In genomic region chr5:137642091-137642490, GRCh38 we compare ENCODE assay signal across 36 cellular contexts.
"Had no signal": no experiment of that assay in that cellular context is flagged by ENCODE, and none has a peak within 500 bp of the region (broad histone marks: within the 10 kb centered on the region; RNA-seq: fewer than 3 reads in every experiment).

No MANE protein-coding gene starts in this region.

- H3K4me1 Mint-ChIP-seq: activated B cell treated with CpG ODN at 0.5 μM for 24 hours; activated CD8-positive, alpha-beta memory T cell treated with anti-CD3 and anti-CD28 coated beads, Interleukin-2, amount 10 ng/mL, durations not matched to agents 7 days and 5 days; activated naive CD4-positive, alpha-beta T cell treated with anti-CD3 and anti-CD28 coated beads, Interleukin-2, amount 50 U/mL, for 24 hours; activated naive CD8-positive, alpha-beta T cell treated with anti-CD3 and anti-CD28 coated beads for 36 hours; activated naive CD8-positive, alpha-beta T cell treated with anti-CD3 and anti-CD28 coated beads, Interleukin-2, amount 50 U/mL, for 24 hours; central memory CD8-positive, alpha-beta T cell had no signal

- H3K9me3 ChIP-seq: adrenal gland, ascending aorta had no signal

- H3K4me3 ChIP-seq: adrenal gland, ascending aorta, coronary artery, dorsolateral prefrontal cortex had no signal

- H3K27ac ChIP-seq: adrenal gland, ascending aorta, brain microvascular endothelial cell, coronary artery, epithelial cell of prostate, WERI-Rb-1 had no signal

- H3K27me3 Mint-ChIP-seq: activated B cell treated with CpG ODN at 0.5 μM for 24 hours; activated CD8-positive, alpha-beta memory T cell treated with anti-CD3 and anti-CD28 coated beads, Interleukin-2, amount 10 ng/mL, durations not matched to agents 7 days and 5 days; activated naive CD4-positive, alpha-beta T cell treated with anti-CD3 and anti-CD28 coated beads, Interleukin-2, amount 50 U/mL, for 24 hours; activated naive CD8-positive, alpha-beta T cell treated with anti-CD3 and anti-CD28 coated beads for 36 hours; activated naive CD8-positive, alpha-beta T cell treated with anti-CD3 and anti-CD28 coated beads, Interleukin-2, amount 50 U/mL, for 24 hours; central memory CD8-positive, alpha-beta T cell; dendritic cell treated with granulocyte-macrophage colony-stimulating factor and Interleukin-4, amounts not matched to agents 40 ng/mL and 50 ng/mL, for 4 days; T-helper 17 cell had no signal

- H3K4me3 Mint-ChIP-seq: activated B cell treated with CpG ODN at 0.5 μM for 24 hours; activated CD8-positive, alpha-beta memory T cell treated with anti-CD3 and anti-CD28 coated beads, Interleukin-2, amount 10 ng/mL, durations not matched to agents 7 days and 5 days; activated CD8-positive, alpha-beta T cell treated with anti-CD3 and anti-CD28 coated beads, Interleukin-2, amount 10 ng/mL, durations not matched to agents 7 days and 5 days; activated naive CD4-positive, alpha-beta T cell treated with anti-CD3 and anti-CD28 coated beads for 36 hours; activated naive CD4-positive, alpha-beta T cell treated with anti-CD3 and anti-CD28 coated beads, Interleukin-2, amount 50 U/mL, for 24 hours; activated naive CD8-positive, alpha-beta T cell treated with anti-CD3 and anti-CD28 coated beads for 36 hours; activated naive CD8-positive, alpha-beta T cell treated with anti-CD3 and anti-CD28 coated beads, Interleukin-2, amount 50 U/mL, for 24 hours; activated T-helper 1 cell treated with anti-CD3 and anti-CD28 coated beads, Interleukin-12 subunit alpha, Interleukin-12 subunit beta, Interleukin-2, Interleukin-4 antibody, amounts not matched to agents 30 ng/mL and 10 ng/mL and 1 ng/mL, durations not matched to agents 14 hours and 24 hours and 36 hours; central memory CD8-positive, alpha-beta T cell; dendritic cell treated with granulocyte-macrophage colony-stimulating factor and Interleukin-4, amounts not matched to agents 40 ng/mL and 50 ng/mL, for 4 days; endodermal cell; T-helper 17 cell; T-helper 2 cell treated with Interferon-gamma antibody and Interleukin-4, amounts not matched to agents 5 μg/mL and 100 μg/mL, for 36 hours had no signal

- ATAC-seq: activated CD4-positive, CD25-positive, alpha-beta regulatory T cell treated with anti-CD3 and anti-CD28 coated beads, Interleukin-2, amount 50 U/mL, for 24 hours; activated CD8-positive, alpha-beta memory T cell treated with anti-CD3 and anti-CD28 coated beads, Interleukin-2, amount 10 ng/mL, durations not matched to agents 7 days and 5 days; activated CD8-positive, alpha-beta T cell treated with anti-CD3 and anti-CD28 coated beads, Interleukin-2, amount 10 ng/mL, durations not matched to agents 7 days and 5 days; activated naive CD8-positive, alpha-beta T cell treated with anti-CD3 and anti-CD28 coated beads, Interleukin-2, amount 50 U/mL, for 24 hours; T-helper 17 cell had no signal

- H3K27ac Mint-ChIP-seq: activated B cell treated with CpG ODN at 0.5 μM for 24 hours; activated CD8-positive, alpha-beta memory T cell treated with anti-CD3 and anti-CD28 coated beads, Interleukin-2, amount 10 ng/mL, durations not matched to agents 7 days and 5 days; activated CD8-positive, alpha-beta T cell treated with anti-CD3 and anti-CD28 coated beads, Interleukin-2, amount 10 ng/mL, durations not matched to agents 7 days and 5 days; activated naive CD4-positive, alpha-beta T cell treated with anti-CD3 and anti-CD28 coated beads for 36 hours; activated naive CD4-positive, alpha-beta T cell treated with anti-CD3 and anti-CD28 coated beads, Interleukin-2, amount 50 U/mL, for 24 hours; activated naive CD8-positive, alpha-beta T cell treated with anti-CD3 and anti-CD28 coated beads for 36 hours; activated naive CD8-positive, alpha-beta T cell treated with anti-CD3 and anti-CD28 coated beads, Interleukin-2, amount 50 U/mL, for 24 hours; activated T-helper 1 cell treated with anti-CD3 and anti-CD28 coated beads, Interleukin-12 subunit alpha, Interleukin-12 subunit beta, Interleukin-2, Interleukin-4 antibody, amounts not matched to agents 30 ng/mL and 10 ng/mL and 1 ng/mL, durations not matched to agents 14 hours and 24 hours and 36 hours; activated T-helper 2 cell treated with anti-CD3 and anti-CD28 coated beads, Interferon-gamma antibody, Interleukin-2, Interleukin-4, amounts not matched to agents 10 μg/mL and 5 μg/mL and 100 μg/mL, durations not matched to agents 14 hours and 24 hours and 36 hours; dendritic cell treated with granulocyte-macrophage colony-stimulating factor and Interleukin-4, amounts not matched to agents 40 ng/mL and 50 ng/mL, for 4 days; T-helper 17 cell; T-helper 2 cell treated with Interferon-gamma antibody and Interleukin-4, amounts not matched to agents 5 μg/mL and 100 μg/mL, for 36 hours had no signal

- H3K4me1 ChIP-seq: adrenal gland, ascending aorta had no signal

- H3K36me3 Mint-ChIP-seq: activated CD8-positive, alpha-beta memory T cell treated with anti-CD3 and anti-CD28 coated beads, Interleukin-2, amount 10 ng/mL, durations not matched to agents 7 days and 5 days had no signal

- DNase-seq: activated B cell treated with CpG ODN at 0.5 μM for 24 hours; activated CD4-positive, alpha-beta T cell treated with anti-CD3 and anti-CD28 coated beads for 48 hours; activated CD4-positive, alpha-beta T cell treated with anti-CD3 and anti-CD28 coated beads, Interleukin-2, amount 50 U/mL, for 1 hour; activated CD4-positive, alpha-beta T cell treated with anti-CD3 and anti-CD28 coated beads, Interleukin-2, amount 50 U/mL, for 48 hours; activated CD8-positive, alpha-beta memory T cell treated with anti-CD3 and anti-CD28 coated beads, Interleukin-2, amount 10 ng/mL, durations not matched to agents 7 days and 5 days; activated CD8-positive, alpha-beta memory T cell treated with anti-CD3 and anti-CD28 coated beads, Interleukin-2, amount 50 U/mL, for 4 hours; activated effector memory CD4-positive, alpha-beta T cell treated with anti-CD3 and anti-CD28 coated beads, Interleukin-2, amount 50 U/mL, for 16 hours; activated naive CD4-positive, alpha-beta T cell treated with anti-CD3 and anti-CD28 coated beads for 36 hours; activated naive CD8-positive, alpha-beta T cell treated with anti-CD3 and anti-CD28 coated beads for 36 hours; activated naive CD8-positive, alpha-beta T cell treated with anti-CD3 and anti-CD28 coated beads, Interleukin-2, amount 50 U/mL, for 24 hours; activated T-cell treated with anti-CD3 and anti-CD28 coated beads, Interleukin-2, amount 50 U/mL, for 1 hour; activated T-cell treated with anti-CD3 and anti-CD28 coated beads, Interleukin-2, amount 50 U/mL, for 48 hours; adrenal gland; amygdala; brain microvascular endothelial cell; effector memory CD4-positive, alpha-beta T cell; endodermal cell; foreskin fibroblast; T-helper 1 cell; T-helper 17 cell; T1000; WERI-Rb-1 had no signal

- H3K9me3 Mint-ChIP-seq: activated naive CD4-positive, alpha-beta T cell treated with anti-CD3 and anti-CD28 coated beads, Interleukin-2, amount 50 U/mL, for 24 hours; activated naive CD8-positive, alpha-beta T cell treated with anti-CD3 and anti-CD28 coated beads, Interleukin-2, amount 50 U/mL, for 24 hours; activated T-helper 1 cell treated with anti-CD3 and anti-CD28 coated beads, Interleukin-12 subunit alpha, Interleukin-12 subunit beta, Interleukin-2, Interleukin-4 antibody, amounts not matched to agents 30 ng/mL and 10 ng/mL and 1 ng/mL, durations not matched to agents 14 hours and 24 hours and 36 hours; activated T-helper 2 cell treated with anti-CD3 and anti-CD28 coated beads, Interferon-gamma antibody, Interleukin-2, Interleukin-4, amounts not matched to agents 10 μg/mL and 5 μg/mL and 100 μg/mL, durations not matched to agents 14 hours and 24 hours and 36 hours; central memory CD8-positive, alpha-beta T cell; dendritic cell treated with granulocyte-macrophage colony-stimulating factor and Interleukin-4, amounts not matched to agents 40 ng/mL and 50 ng/mL, for 4 days; T-helper 2 cell treated with Interferon-gamma antibody and Interleukin-4, amounts not matched to agents 5 μg/mL and 100 μg/mL, for 36 hours had no signal

- H3K27me3 ChIP-seq: adrenal gland, ascending aorta, brain microvascular endothelial cell, dorsolateral prefrontal cortex had no signal

- FAIRE-seq: bronchial epithelial cell, frontal cortex had no signal

- H3K36me3 ChIP-seq: adrenal gland, brain microvascular endothelial cell, WERI-Rb-1 had no signal
